Comparison of ENCODE assay signal across 12 cellular contexts in the genomic region with DNA sequence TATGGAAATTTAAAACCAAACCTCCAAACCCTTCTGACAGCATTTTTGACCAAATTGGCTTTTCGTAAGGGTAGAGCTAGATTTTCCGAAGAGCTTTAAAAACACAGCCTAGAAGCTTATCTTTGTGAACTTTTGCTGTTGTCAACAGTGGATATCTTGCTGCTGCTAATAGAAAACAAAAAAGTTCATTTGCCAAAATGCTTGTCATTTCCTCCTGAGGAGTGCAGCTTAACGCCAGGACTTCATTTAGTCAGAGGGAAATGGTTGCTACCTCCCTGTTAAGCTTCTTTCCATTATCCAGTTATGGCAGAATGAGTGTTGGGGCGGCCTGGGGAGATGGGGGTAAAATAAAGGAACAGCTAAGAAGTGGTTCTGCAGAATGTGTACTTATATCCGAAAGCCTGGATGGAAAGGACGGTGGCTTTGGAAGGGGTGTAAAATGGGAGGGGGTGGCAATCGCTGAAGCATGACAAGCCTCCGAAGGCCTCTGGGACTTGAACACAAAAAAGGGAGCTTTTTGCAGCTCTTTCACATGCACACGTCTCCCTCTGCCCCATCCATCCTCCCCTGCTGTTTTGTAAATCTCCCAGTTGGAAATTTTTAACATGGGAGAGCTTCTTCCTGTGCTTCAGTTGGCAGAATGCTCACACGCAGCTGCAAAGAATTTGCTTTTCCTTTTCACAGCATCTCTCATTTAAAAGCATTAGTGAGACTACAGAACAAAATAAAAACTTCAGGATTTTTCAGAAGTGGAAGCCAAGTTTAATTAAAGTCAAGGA. TPM values are rescaled to one million over a fixed set of nuclear protein-coding genes. Genes with fewer than 3 reads are reported as not detected.
DNase-seq lines count a peak whose midpoint lies in the region; ATAC-seq and TF ChIP-seq lines count a peak whose summit lies in the region.
"Had no signal": no experiment of that assay in that cellular context is flagged by ENCODE, and none has a peak within 500 bp of the region (broad histone marks: within the 10 kb centered on the region; RNA-seq: fewer than 3 reads in every experiment).

No MANE protein-coding gene starts in this region.

- ATAC-seq in gastroesophageal sphincter (no peak), GM18517 (IDR thresholded peaks at IDR 0.05; ENCODE audit: unreplicated experiment) (no peak)
- ATAC-seq: Panc1 had no signal

- H3K27ac ChIP-seq in gastroesophageal sphincter: peak overlapping the region in 3 of 4 donors; percentile 39 to 57 (median 42)

- H3K36me3 ChIP-seq in NT2/D1 (ENCODE audit: insufficient read depth, insufficient read length, low read length) (no peaks in the 10 kb centered on the region), gastroesophageal sphincter (no peaks in the 10 kb centered on the region)
- H3K36me3 ChIP-seq: right lobe of liver had no signal

- H3K27me3 ChIP-seq in NT2/D1 (ENCODE audit: insufficient read depth, insufficient read length): no peaks in the 10 kb centered on the region
- no peaks in the 10 kb centered on the region for H3K27me3 ChIP-seq in gastroesophageal sphincter
- H3K27me3 ChIP-seq: right lobe of liver had no signal

- peaks cover 15% of the 10 kb centered on the region for H3K36me3 Mint-ChIP-seq in nephron progenitor cell (ENCODE audit: low read depth)

- H3K4me1 ChIP-seq in NT2/D1 (ENCODE audit: insufficient read depth, insufficient read length) (peaks cover 7% of the 10 kb centered on the region), gastroesophageal sphincter (peaks cover 4 to 70% (median 41%) of the 10 kb centered on the region in 3 donors)

- TF ChIP-seq EP300 in gastroesophageal sphincter (IDR thresholded peaks at IDR 0.05): no peak

- TF ChIP-seq CTCF in gastroesophageal sphincter (IDR thresholded peaks at IDR 0.05) (no peak), nephron progenitor cell (IDR thresholded peaks at IDR 0.05) (no peak)

- H3K27ac Mint-ChIP-seq in nephron progenitor cell: peak overlapping the region; percentile 52

- H3K27me3 Mint-ChIP-seq in nephron progenitor cell (ENCODE audit: low read depth, poor library complexity): no peaks in the 10 kb centered on the region

- peak; percentile 35 for DNase-seq in AG08395 (ENCODE audit: low spot score)
- DNase-seq in NT2/D1 (ENCODE audit: low read depth, low spot score): peak; percentile 72
- no peak for DNase-seq in nephron progenitor cell
- DNase-seq in activated CD8-positive, alpha-beta memory T cell treated with anti-CD3 and anti-CD28 coated beads, Interleukin-2, amount 50 U/mL, for 4 hours: no peak
- DNase-seq in NCI-H2196 (lab: John Stamatoyannopoulos, UW; ENCODE audit: unreplicated experiment): no peak
- no peak for DNase-seq in NCI-H1930 (lab: John Stamatoyannopoulos, UW)
- DNase-seq: aorta, NCI-H1092 treated with DMSO at 0.1 percent for 48 hours, right lobe of liver had no signal

- H3K9me3 ChIP-seq in NT2/D1 (ENCODE audit: insufficient read depth, low read length) (no peaks in the 10 kb centered on the region), gastroesophageal sphincter (no peaks in the 10 kb centered on the region)
- H3K9me3 ChIP-seq: right lobe of liver had no signal

- TF ChIP-seq POLR2A in gastroesophageal sphincter (IDR thresholded peaks at IDR 0.05): no peak

- H3K4me3 ChIP-seq in NT2/D1 (ENCODE audit: insufficient read length, low read depth) (no peak overlapping the region), gastroesophageal sphincter (no peak overlapping the region)
- H3K4me3 ChIP-seq: right lobe of liver had no signal

- peaks cover 80% of the 10 kb centered on the region for H3K4me1 Mint-ChIP-seq in nephron progenitor cell

- peak overlapping the region; percentile 58 for H3K4me3 Mint-ChIP-seq in nephron progenitor cell

- WGBS in gastroesophageal sphincter (ENCODE audit: low coverage in 1 of 2), 2 donors: 33 to 53% methylated on average over 5 to 10 of the region's 10 CpGs

- peak overlapping the region; percentile 51 for H3K9ac ChIP-seq in NT2/D1 (ENCODE audit: insufficient read length, low read depth)

- H3K9me3 Mint-ChIP-seq in nephron progenitor cell: no peaks in the 10 kb centered on the region

RNA-seq across cellular contexts. Expression of gene JARID2, which starts 22.4 kb away (rescaled TPM):
- 10 to 100 TPM in 1 of 4 donors, 1 to 10 TPM in 3; 6.8 to 12.3 (median 8.5) TPM for total RNA-seq in gastroesophageal sphincter

Comparison
In these comparisons a context has a peak if more than half of its experiments do, and no peak if none do; other contexts are left out.
1. DNase-seq: peak in AG08395 (single experiment) and NT2/D1 (single experiment); none in nephron progenitor cell (single experiment), activated CD8-positive, alpha-beta memory T cell treated with anti-CD3 and anti-CD28 coated beads, Interleukin-2, amount 50 U/mL, for 4 hours (single experiment), NCI-H2196 (single experiment) and NCI-H1930 (0 of 2).